Comparison of ENCODE assay signal across 1 cellular context in genomic region chrX:68098431-68098830, GRCh38.
TF ChIP-seq lines count a peak whose summit lies in the region.

No MANE protein-coding gene starts in this region.

TF ChIP-seq in H1, 55 proteins besides CTCF, POLR2A, EP300 and RAD21 (continued from another document):
- TF ChIP-seq CHD7 (IDR thresholded peaks at IDR 0.05; ENCODE audit: insufficient replicate concordance, low read length) (no peak), HDAC2 (IDR thresholded peaks at IDR 0.05; ENCODE audit: borderline replicate concordance in 1 of 2, low read depth in 2 of 2, low read length in 2 of 2) (no peak), CTBP2 (IDR thresholded peaks at IDR 0.05; ENCODE audit: borderline replicate concordance, insufficient read depth, insufficient read length, low read length) (no peak), YY1 (IDR thresholded peaks at IDR 0.05; ENCODE audit: low read depth, low read length) (no peak), SP1 (IDR thresholded peaks at IDR 0.05; ENCODE audit: low read depth, low read length) (no peak)
TF ChIP-seq in H1: peak in this region for 0.
